In the genomic region with DNA sequence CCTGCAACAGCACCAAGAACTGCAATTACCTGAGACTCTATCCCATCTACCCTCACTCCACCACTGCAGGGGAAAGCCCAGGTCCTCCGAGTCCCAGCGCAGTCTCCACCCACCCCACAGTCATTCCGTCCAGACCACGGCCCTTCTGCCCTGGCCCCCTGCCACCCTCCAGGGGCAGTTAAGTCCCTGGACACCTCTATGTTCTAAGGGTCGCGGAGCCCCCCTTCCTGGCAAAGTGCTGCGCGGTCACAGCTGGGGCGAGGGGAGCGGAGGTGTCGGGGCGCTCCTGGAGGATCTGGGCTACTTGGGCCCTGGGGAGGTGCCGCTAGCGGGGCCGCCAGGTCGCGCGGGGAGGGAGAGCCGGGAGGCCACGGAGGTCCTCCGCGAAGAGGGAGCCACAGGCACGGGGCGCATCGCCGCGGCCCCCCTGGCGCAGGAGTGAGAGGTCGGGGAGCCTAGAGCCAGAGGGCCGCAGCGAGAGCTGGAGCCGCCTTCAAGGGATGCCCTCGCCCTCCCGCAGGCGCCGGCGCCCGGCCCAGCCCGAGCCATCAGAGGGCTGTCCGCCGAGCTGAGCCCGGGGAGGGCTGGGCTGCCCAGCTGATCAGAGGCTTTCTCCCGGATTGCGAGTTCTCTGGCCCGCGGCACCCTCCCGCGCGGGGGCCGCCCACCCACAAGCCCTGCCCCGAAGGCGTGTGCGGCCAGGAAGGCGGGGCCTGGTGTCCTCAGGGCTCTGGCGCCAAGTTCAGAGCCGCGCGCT, we compare ENCODE assay signal across 8 cellular contexts. TPM values are rescaled to one million over a fixed set of nuclear protein-coding genes. Genes with fewer than 3 reads are reported as not detected.
DNase-seq lines count a peak whose midpoint lies in the region; ATAC-seq and TF ChIP-seq lines count a peak whose summit lies in the region.

No MANE protein-coding gene starts in this region.

- ATAC-seq in GM19397 (IDR thresholded peaks at IDR 0.05; ENCODE audit: unreplicated experiment) (peak; percentile 44), esophagus mucosa (peak; percentile 74), GM18520 (IDR thresholded peaks at IDR 0.05; ENCODE audit: unreplicated experiment) (no peak)

- no peaks in the 10 kb centered on the region for H3K4me1 ChIP-seq in A673 (ENCODE audit: insufficient read depth, low read length, poor library complexity, severe bottlenecking)

- CTCF ChIA-PET in A673 (lab: Charles Lee), result no interaction called here

- DNase-seq in A673 (ENCODE audit: low spot score) (peak; percentile 35), NCI-H69 (lab: John Stamatoyannopoulos, UW) (peak; percentile 69), mucosa of gallbladder (ENCODE audit: low spot score) (peak; percentile 87)
- DNase-seq in activated T-cell treated with anti-CD3 and anti-CD28 coated beads, Interleukin-2, amount 50 U/mL, for 24 hours, result peak; percentile 76
- peak; percentile 73 for DNase-seq in stimulated activated CD8-positive, alpha-beta memory T cell treated with anti-CD3 and anti-CD28 coated beads, Interleukin-4, amount 100 ng/mL, for 48 hours

- H3K27me3 Mint-ChIP-seq in activated T-cell treated with anti-CD3 and anti-CD28 coated beads, Interleukin-2, amount 50 U/mL, for 24 hours, result peaks cover 12% of the 10 kb centered on the region

- H3K27ac ChIP-seq in A673 (ENCODE audit: low read depth, low read length, poor library complexity, severe bottlenecking), result no peak overlapping the region

- H3K36me3 ChIP-seq in A673 (ENCODE audit: insufficient read depth, low read length, poor library complexity, severe bottlenecking), result no peaks in the 10 kb centered on the region

- no TSS peak for BruUV-seq in A673 (replicated peaks; lab: Mats Ljungman, UMichigan)

- peaks cover 42% of the 10 kb centered on the region for H3K27me3 ChIP-seq in A673 (replicated peaks; ENCODE audit: insufficient read depth, low read depth, low read length, poor library complexity)

- no peaks in the 10 kb centered on the region for H3K9me3 ChIP-seq in A673 (ENCODE audit: low read depth, low read length, poor library complexity, severe bottlenecking)

- H3K27ac Mint-ChIP-seq in activated T-cell treated with anti-CD3 and anti-CD28 coated beads, Interleukin-2, amount 50 U/mL, for 24 hours, result no peak overlapping the region

- POLR2A ChIA-PET in A673 (lab: Charles Lee; ENCODE audit: low non-redundant PET), result no interaction called here

- TF ChIP-seq CTCF in A673 (conservative IDR thresholded peaks at IDR 0.05; ENCODE audit: low read depth, low read length), result no peak

- intact Hi-C loops in A673 (cut with micrococcal nuclease; ENCODE audit: unreplicated experiment), result loop anchor here (5.0 kb wide), 1 partner anchor 175 kb away; no protein-coding TSS in a partner anchor

- H3K4me3 ChIP-seq in A673 (ENCODE audit: low read depth, low read length, poor library complexity, severe bottlenecking), result peak overlapping the region; percentile 33

- peak overlapping the region; percentile 70 for H3K4me3 Mint-ChIP-seq in activated T-cell treated with anti-CD3 and anti-CD28 coated beads, Interleukin-2, amount 50 U/mL, for 24 hours

- H3K4me1 Mint-ChIP-seq in activated T-cell treated with anti-CD3 and anti-CD28 coated beads, Interleukin-2, amount 50 U/mL, for 24 hours (ENCODE audit: low read depth), result peaks cover 21% of the 10 kb centered on the region

- no peaks in the 10 kb centered on the region for H3K9me3 Mint-ChIP-seq in activated T-cell treated with anti-CD3 and anti-CD28 coated beads, Interleukin-2, amount 50 U/mL, for 24 hours

- no peaks in the 10 kb centered on the region for H3K36me3 Mint-ChIP-seq in activated T-cell treated with anti-CD3 and anti-CD28 coated beads, Interleukin-2, amount 50 U/mL, for 24 hours (ENCODE audit: low read depth)

RNA-seq across cellular contexts. Expression of gene ANTXRL, which starts 4.2 kb away (rescaled TPM):
- not detected in 2 replicates for total RNA-seq in A673 (2021)
- not detected for total RNA-seq in esophagus mucosa
- not detected for total RNA-seq in mucosa of gallbladder

Comparison
In these comparisons a context has a peak if more than half of its experiments do, and no peak if none do; other contexts are left out.
1. DNase-seq: peak in every context shown above with its lines; median percentile 87 in mucosa of gallbladder; 76 in activated T-cell treated with anti-CD3 and anti-CD28 coated beads, Interleukin-2, amount 50 U/mL, for 24 hours; 73 in stimulated activated CD8-positive, alpha-beta memory T cell treated with anti-CD3 and anti-CD28 coated beads, Interleukin-4, amount 100 ng/mL, for 48 hours; 69 in NCI-H69; 35 in A673.